In the genomic region with DNA sequence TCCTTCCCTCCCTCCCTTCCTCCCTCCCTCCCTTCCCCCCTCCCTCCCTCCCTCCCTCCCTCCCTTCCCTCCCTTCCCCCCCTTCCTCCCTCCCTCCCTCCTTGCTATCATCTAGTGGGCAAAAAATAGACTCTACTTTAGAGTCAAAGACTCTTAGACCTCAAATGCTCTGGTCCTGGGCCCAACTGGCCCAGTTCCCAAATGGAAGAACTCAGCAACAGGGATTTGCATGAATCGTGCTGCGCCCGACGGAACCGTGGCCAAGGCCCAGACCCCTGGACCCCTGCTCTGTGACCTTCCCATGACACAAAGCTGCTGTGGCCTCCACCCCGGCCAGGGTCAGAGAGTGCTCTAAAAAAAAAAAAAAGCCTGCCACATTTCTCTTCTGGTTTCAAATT, we compare ENCODE assay signal across 16 cellular contexts.
DNase-seq lines count a peak whose midpoint lies in the region; ATAC-seq and TF ChIP-seq lines count a peak whose summit lies in the region.
"Had no signal": no experiment of that assay in that cellular context is flagged by ENCODE, and none has a peak within 500 bp of the region (broad histone marks: within the 10 kb centered on the region; RNA-seq: fewer than 3 reads in every experiment).

No MANE protein-coding gene starts in this region.

- no peak overlapping the region for H3K4me3 ChIP-seq in right atrium auricular region

- H3K27ac ChIP-seq in right atrium auricular region, result no peak overlapping the region
- H3K27ac ChIP-seq: C4-2B, RWPE1 had no signal

- H3K36me3 ChIP-seq in right atrium auricular region, result no peaks in the 10 kb centered on the region

- no peaks in the 10 kb centered on the region for H3K9me3 ChIP-seq in right atrium auricular region

- no peaks in the 10 kb centered on the region for H3K27me3 ChIP-seq in right atrium auricular region

- DNase-seq in Right ventricle myocardium inferior (ENCODE audit: missing footprints) (peak; percentile 78), right atrium auricular region (ENCODE audit: low spot score) (no peak), left ventricle myocardium superior (peak; percentile 75), pons (ENCODE audit: low spot score) (peak; percentile 5), iPS-NIHi7 (ENCODE audit: extremely low spot score) (no peak), SHP77 treated with DMSO at 0.1 percent for 48 hours (lab: John Stamatoyannopoulos, UW) (no peak), NCI-H2029 (lab: John Stamatoyannopoulos, UW) (no peak), T-helper 1 cell (no peak)
- DNase-seq: HCEC 1CT, MV-4-11, NCI-H1417 treated with DMSO at 0.1 percent for 48 hours, NCI-H2081, NCI-H526 treated with DMSO at 0.1 percent for 48 hours, OCI-M1 had no signal

- ATAC-seq in Right ventricle myocardium inferior (peak; percentile 70), left ventricle myocardium superior (peak; percentile 74)

- H3K4me1 ChIP-seq in right atrium auricular region, result peaks cover 0 to 40% of the 10 kb centered on the region in 2 donors

- no peak for TF ChIP-seq CTCF in right atrium auricular region (IDR thresholded peaks at IDR 0.05)

- intact Hi-C loops in Right ventricle myocardium inferior (cut with DNase I), result no loop called here
- intact Hi-C loops in left ventricle myocardium superior (cut with micrococcal nuclease), result no loop called here

Comparison
In these comparisons a context has a peak if more than half of its experiments do, and no peak if none do; other contexts are left out.
1. DNase-seq: peak in Right ventricle myocardium inferior (single experiment), left ventricle myocardium superior (single experiment) and pons (single experiment); none in right atrium auricular region (single experiment), iPS-NIHi7 (single experiment), SHP77 treated with DMSO at 0.1 percent for 48 hours (single experiment), NCI-H2029 (single experiment) and T-helper 1 cell (0 of 5).